In genomic region chr7:150368884-150369739, GRCh38 we compare ENCODE assay signal across 8 cellular contexts. TPM values are rescaled to one million over a fixed set of nuclear protein-coding genes. Genes with fewer than 3 reads are reported as not detected.
DNase-seq lines count a peak whose midpoint lies in the region; ATAC-seq and TF ChIP-seq lines count a peak whose summit lies in the region.

No MANE protein-coding gene starts in this region.

- no peak for TF ChIP-seq CTCF in GM20000 (IDR thresholded peaks at IDR 0.05; ENCODE audit: extremely low read depth, missing control alignments)
- no peak for TF ChIP-seq CTCF in astrocyte of the cerebellum (IDR thresholded peaks at IDR 0.05; ENCODE audit: low read depth, low read length, missing control alignments)
- no peak for TF ChIP-seq CTCF in sigmoid colon (IDR thresholded peaks at IDR 0.05)

- peak; percentile 81 for ATAC-seq in SK-N-SH treated with all-trans-retinoic acid at 6 μM for 48 hours

- peaks cover 0 to 46% (median 39%) of the 10 kb centered on the region in 4 donors for H3K4me1 ChIP-seq in sigmoid colon

- H3K9me3 ChIP-seq in sigmoid colon = no peaks in the 10 kb centered on the region

- in situ Hi-C loops in astrocyte of the cerebellum (cut with HindIII; ENCODE audit: low sequenced_read_pairs) = no loop called here

- WGBS in sigmoid colon, 2 donors = 0 to 1% methylated on average over 58 of the region's 58 CpGs

- H3K4me3 ChIP-seq in astrocyte of the cerebellum (ENCODE audit: low read depth, low read length) (peak overlapping the region; percentile 72), sigmoid colon (peak overlapping the region; percentile 69 to 92 (median 75))

- no peak for TF ChIP-seq POLR2A in sigmoid colon (IDR thresholded peaks at IDR 0.05)

- no peak for TF ChIP-seq EP300 in sigmoid colon (IDR thresholded peaks at IDR 0.05)

- no peaks in the 10 kb centered on the region for H3K27me3 ChIP-seq in sigmoid colon

- H3K27ac ChIP-seq in sigmoid colon = peak overlapping the region; percentile 92 to 97 (median 95)

- intact Hi-C loops in sigmoid colon (cut with DNase I) = loop anchor here (2.0 to 5.0 kb wide), 2 partner anchors 28 to 38 kb away; partner anchors contain the start of gene RARRES2

- H3K36me3 ChIP-seq in sigmoid colon = peaks cover 0 to 43% (median 19%) of the 10 kb centered on the region in 4 donors

- peak; percentile 67 for DNase-seq in DMS53 treated with DMSO at 0.1 percent for 48 hours (lab: John Stamatoyannopoulos, UW; ENCODE audit: unreplicated experiment)
- peak; percentile 81 for DNase-seq in GM20000 (ENCODE audit: low spot score)
- DNase-seq in HT-29 (ENCODE audit: low spot score) = peak; percentile 90
- DNase-seq in astrocyte of the cerebellum (ENCODE audit: low read depth) = no peak
- peak; percentile 93 for DNase-seq in hepatic stellate cell (ENCODE audit: low spot score)
- DNase-seq in sigmoid colon = peak; percentile 81
- no peak for DNase-seq in putamen (ENCODE audit: low spot score)

TF ChIP-seq in SK-N-SH treated with all-trans-retinoic acid at 6 μM for 48 hours, 23 proteins besides CTCF, POLR2A, EP300 and RAD21 (continues in another document):
- TF ChIP-seq TOX (CRISPR knock-in tag; IDR thresholded peaks at IDR 0.05; ENCODE audit: borderline replicate concordance) (no peak), ARNTL (CRISPR knock-in tag; IDR thresholded peaks at IDR 0.05; ENCODE audit: borderline replicate concordance, low read depth) (no peak), ZC3H10 (CRISPR knock-in tag; IDR thresholded peaks at IDR 0.05) (no peak; the same call in 1 of the 2 replicates), ESRRG (CRISPR knock-in tag; IDR thresholded peaks at IDR 0.05) (no peak), POU6F1 (CRISPR knock-in tag; IDR thresholded peaks at IDR 0.05; ENCODE audit: borderline replicate concordance, low read depth) (no peak), ZNF70 (CRISPR knock-in tag; IDR thresholded peaks at IDR 0.05) (peak; percentile 46; the same call in 1 of the 2 replicates), PPARA (CRISPR knock-in tag; IDR thresholded peaks at IDR 0.05; ENCODE audit: borderline replicate concordance) (no peak), ZNF565 (CRISPR knock-in tag; conservative IDR thresholded peaks at IDR 0.05; ENCODE audit: low read depth) (no peak), RARB (CRISPR knock-in tag; IDR thresholded peaks at IDR 0.05) (no peak), ZFP30 (CRISPR knock-in tag; IDR thresholded peaks at IDR 0.05) (no peak), ZNF8 (CRISPR knock-in tag; IDR thresholded peaks at IDR 0.05) (no peak), CSDC2 (CRISPR knock-in tag; IDR thresholded peaks at IDR 0.05) (no peak; the same call in 1 of the 2 replicates), TCF4 (CRISPR knock-in tag; IDR thresholded peaks at IDR 0.05; ENCODE audit: borderline replicate concordance) (peak; percentile 67; the same call in 1 of the 2 replicates), SNAI2 (CRISPR knock-in tag; IDR thresholded peaks at IDR 0.05) (no peak), BACH2 (CRISPR knock-in tag; IDR thresholded peaks at IDR 0.05; ENCODE audit: borderline replicate concordance) (no peak), OSR1 (CRISPR knock-in tag; IDR thresholded peaks at IDR 0.05) (no peak), CREB5 (CRISPR knock-in tag; IDR thresholded peaks at IDR 0.05; ENCODE audit: low read depth) (no peak), CSRNP3 (CRISPR knock-in tag; IDR thresholded peaks at IDR 0.05) (no peak), TSHZ2 (CRISPR knock-in tag; IDR thresholded peaks at IDR 0.05) (no peak), GLIS3 (CRISPR knock-in tag; IDR thresholded peaks at IDR 0.05) (no peak), ISL1 (CRISPR knock-in tag; IDR thresholded peaks at IDR 0.05) (no peak)

RNA-seq across cellular contexts. Expression of gene REPIN1, which starts 0.5 kb away (rescaled TPM):
- total RNA-seq in HT-29 (2014; rRNA removed; shearing (Covaris generic)) = 420 and 443 TPM in 2 replicates
- 10 to 100 TPM; 56.3 to 63.7 (median 57.0) TPM for total RNA-seq in sigmoid colon
- polyA plus RNA-seq in sigmoid colon = 100 to 1,000 TPM in 1 of 3 donors, 10 to 100 TPM in 2; 50.9 to 131 (median 52.3) TPM

RNA-seq across cellular contexts. Expression of gene ZNF775, which starts 10.0 kb away (rescaled TPM):
- total RNA-seq in HT-29 (2014; rRNA removed; shearing (Covaris generic)) = 9.9 and 10.7 TPM in 2 replicates
- total RNA-seq in sigmoid colon = 10 to 100 TPM in 1 of 4 donors, 1 to 10 TPM in 3; 6.1 to 10.7 (median 6.9) TPM
- 1 to 10 TPM; 3.0 to 6.1 (median 5.4) TPM for polyA plus RNA-seq in sigmoid colon

RNA-seq across cellular contexts. Expression of gene RARRES2, which starts 27.7 kb away (rescaled TPM):
- 10.5 and 12.6 TPM in 2 replicates for total RNA-seq in HT-29 (2014; rRNA removed; shearing (Covaris generic))
- total RNA-seq in sigmoid colon = 100 to 1,000 TPM; 257 to 447 (median 388) TPM
- polyA plus RNA-seq in sigmoid colon = 100 to 1,000 TPM in 2 of 3 donors, 10 to 100 TPM in 1; 28.9 to 289 (median 132) TPM

RNA-seq across cellular contexts. Expression of gene ACTR3C, which starts 45.8 kb away (rescaled TPM):
- total RNA-seq in HT-29 (2014; rRNA removed; shearing (Covaris generic)) = 37.7 and 45.9 TPM in 2 replicates
- 10 to 100 TPM in 1 of 4 donors, 1 to 10 TPM in 3; 2.9 to 13.3 (median 8.3) TPM for total RNA-seq in sigmoid colon
- polyA plus RNA-seq in sigmoid colon = 10 to 100 TPM in 1 of 3 donors, 1 to 10 TPM in 2; 3.6 to 12.4 (median 5.3) TPM

RNA-seq across cellular contexts. Expression of gene LRRC61, which starts 46.0 kb away (rescaled TPM):
- 74.3 and 76.1 TPM in 2 replicates for total RNA-seq in HT-29 (2014; rRNA removed; shearing (Covaris generic))
- 10 to 100 TPM; 10.3 to 14.0 (median 11.0) TPM for total RNA-seq in sigmoid colon
- polyA plus RNA-seq in sigmoid colon = 10 to 100 TPM in 2 of 3 donors, 1 to 10 TPM in 1; 4.4 to 18.6 (median 10.8) TPM

Comparison
In these comparisons a context has a peak if more than half of its experiments do, and no peak if none do; other contexts are left out.
1. DNase-seq: peak in DMS53 treated with DMSO at 0.1 percent for 48 hours (single experiment), GM20000 (single experiment), HT-29 (single experiment), hepatic stellate cell (single experiment) and sigmoid colon (single experiment); none in astrocyte of the cerebellum (single experiment) and putamen (single experiment).
2. RNA of gene RARRES2, which starts 27.7 kb away (total RNA-seq): 257 to 447 TPM in sigmoid colon; 10.5 to 12.6 TPM in HT-29; every median in the first group is over 10 times any median in the second.